18 cellular contexts compared by ENCODE assay signal in the genomic region with DNA sequence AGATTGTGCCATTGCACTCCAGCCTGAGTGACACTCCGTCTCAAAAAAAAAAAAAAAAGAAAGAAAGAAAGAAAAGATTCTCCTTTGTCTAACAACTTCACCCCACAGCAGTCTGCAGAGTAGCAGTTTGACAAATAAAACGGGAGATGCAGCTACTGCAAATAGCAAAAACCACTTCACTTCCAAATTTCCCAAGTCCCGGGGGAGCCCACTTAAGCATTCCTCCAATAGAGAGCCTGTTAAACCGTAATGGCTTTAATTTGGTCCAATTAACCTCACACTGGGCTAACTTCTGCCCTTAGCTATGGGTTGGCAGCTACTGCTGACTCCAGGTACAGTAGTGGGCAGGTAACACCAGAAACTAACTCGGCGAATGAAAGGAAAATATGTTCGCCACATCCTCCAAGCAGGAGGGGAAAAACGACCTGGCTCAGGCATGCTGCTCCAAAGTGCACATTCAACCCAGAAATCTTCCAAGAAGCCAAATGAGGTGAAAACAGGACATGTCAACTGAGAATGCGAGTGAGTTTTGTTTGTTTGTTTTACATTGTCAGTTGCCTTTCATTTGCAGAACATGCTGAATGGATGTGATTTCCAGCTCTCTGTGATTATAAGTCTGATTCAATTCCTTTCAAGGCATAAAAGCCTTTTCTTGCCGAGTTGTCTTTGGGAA.
DNase-seq lines count a peak whose midpoint lies in the region; ATAC-seq and TF ChIP-seq lines count a peak whose summit lies in the region.
"Had no signal": no experiment of that assay in that cellular context is flagged by ENCODE, and none has a peak within 500 bp of the region (broad histone marks: within the 10 kb centered on the region; RNA-seq: fewer than 3 reads in every experiment).

No MANE protein-coding gene starts in this region.

- H3K4me3 ChIP-seq in neural progenitor cell: no peak overlapping the region
- H3K4me3 ChIP-seq: gastrocnemius medialis, sigmoid colon, tibial nerve had no signal

- H3K36me3 ChIP-seq in neural progenitor cell: no peaks in the 10 kb centered on the region
- H3K36me3 ChIP-seq: gastrocnemius medialis, sigmoid colon, tibial nerve had no signal

- peaks cover 23% of the 10 kb centered on the region for H3K4me1 ChIP-seq in neural progenitor cell
- H3K4me1 ChIP-seq: sigmoid colon had no signal

- no peak overlapping the region for H3K27ac ChIP-seq in neural progenitor cell
- H3K27ac ChIP-seq: gastrocnemius medialis, sigmoid colon, tibial nerve had no signal

- ATAC-seq in GM18873 (IDR thresholded peaks at IDR 0.05; ENCODE audit: low FRiP score, unreplicated experiment): no peak
- ATAC-seq: activated T-cell treated with anti-CD3 and anti-CD28 coated beads, Interleukin-2, amount 50 U/mL, for 72 hours; gastrocnemius medialis; Panc1 had no signal

- no peak overlapping the region for H2AFZ ChIP-seq in neural progenitor cell (replicated peaks)

- H3K9me3 Mint-ChIP-seq in neural progenitor cell: no peaks in the 10 kb centered on the region
- no peaks in the 10 kb centered on the region for H3K9me3 Mint-ChIP-seq in activated T-helper 2 cell treated with anti-CD3 and anti-CD28 coated beads, Interferon-gamma antibody, Interleukin-2, Interleukin-4, amounts not matched to agents 10 μg/mL and 5 μg/mL and 100 μg/mL, durations not matched to agents 14 hours and 24 hours and 36 hours
- H3K9me3 Mint-ChIP-seq: activated CD4-positive, alpha-beta memory T cell treated with anti-CD3 and anti-CD28 coated beads, Interleukin-2, amount 10 ng/mL, durations not matched to agents 7 days and 5 days; activated T-cell treated with anti-CD3 and anti-CD28 coated beads, Interleukin-2, amount 50 U/mL, for 72 hours; central memory CD8-positive, alpha-beta T cell had no signal

- no peak overlapping the region for H3K4me3 Mint-ChIP-seq in neural progenitor cell
- H3K4me3 Mint-ChIP-seq in activated T-helper 2 cell treated with anti-CD3 and anti-CD28 coated beads, Interferon-gamma antibody, Interleukin-2, Interleukin-4, amounts not matched to agents 10 μg/mL and 5 μg/mL and 100 μg/mL, durations not matched to agents 14 hours and 24 hours and 36 hours (ENCODE audit: low read depth): no peak overlapping the region
- H3K4me3 Mint-ChIP-seq: activated CD4-positive, alpha-beta memory T cell treated with anti-CD3 and anti-CD28 coated beads, Interleukin-2, amount 10 ng/mL, durations not matched to agents 7 days and 5 days; activated T-cell treated with anti-CD3 and anti-CD28 coated beads, Interleukin-2, amount 50 U/mL, for 72 hours; central memory CD8-positive, alpha-beta T cell had no signal

- no peaks in the 10 kb centered on the region for H3K79me2 ChIP-seq in neural progenitor cell (ENCODE audit: low read depth)

- H4K20me1 ChIP-seq in neural progenitor cell (ENCODE audit: low read depth): no peaks in the 10 kb centered on the region

- DNase-seq in DMS79 treated with DMSO at 0.1 percent for 48 hours (lab: John Stamatoyannopoulos, UW): peak; percentile 24
- DNase-seq in DMS79 (lab: John Stamatoyannopoulos, UW): no peak
- DNase-seq in NCI-H2107 treated with DMSO at 0.1 percent for 48 hours (lab: John Stamatoyannopoulos, UW; ENCODE audit: unreplicated experiment): peak; percentile 70
- DNase-seq in cerebellar cortex (ENCODE audit: low spot score): peak; percentile 31
- DNase-seq in neural progenitor cell (ENCODE audit: low spot score): peak; percentile 15
- no peak for DNase-seq in NCI-H1048 (lab: John Stamatoyannopoulos, UW)
- no peak for DNase-seq in activated T-helper 2 cell treated with anti-CD3 and anti-CD28 coated beads, Interferon-gamma antibody, Interleukin-2, Interleukin-4, amounts not matched to agents 10 μg/mL and 5 μg/mL and 100 μg/mL, durations not matched to agents 14 hours and 24 hours and 36 hours (ENCODE audit: low spot score)
- DNase-seq: 8988T; activated CD4-positive, alpha-beta memory T cell treated with anti-CD3 and anti-CD28 coated beads, Interleukin-2, amount 10 ng/mL, durations not matched to agents 7 days and 5 days; activated T-cell treated with anti-CD3 and anti-CD28 coated beads, Interleukin-2, amount 50 U/mL, for 72 hours; C1 segment of cervical spinal cord; gastrocnemius medialis; NCI-H446; sigmoid colon had no signal

- intact Hi-C loops in activated T-helper 2 cell treated with anti-CD3 and anti-CD28 coated beads, Interferon-gamma antibody, Interleukin-2, Interleukin-4, amounts not matched to agents 10 μg/mL and 5 μg/mL and 100 μg/mL, durations not matched to agents 14 hours and 24 hours and 36 hours (cut with micrococcal nuclease): no loop called here

- no peaks in the 10 kb centered on the region for H3K9me3 ChIP-seq in neural progenitor cell (ENCODE audit: low read depth)
- H3K9me3 ChIP-seq: gastrocnemius medialis, sigmoid colon, tibial nerve had no signal

- H3K9ac ChIP-seq in neural progenitor cell: no peak overlapping the region

- no peak overlapping the region for H3K27ac Mint-ChIP-seq in neural progenitor cell
- no peak overlapping the region for H3K27ac Mint-ChIP-seq in activated T-helper 2 cell treated with anti-CD3 and anti-CD28 coated beads, Interferon-gamma antibody, Interleukin-2, Interleukin-4, amounts not matched to agents 10 μg/mL and 5 μg/mL and 100 μg/mL, durations not matched to agents 14 hours and 24 hours and 36 hours
- H3K27ac Mint-ChIP-seq: activated CD4-positive, alpha-beta memory T cell treated with anti-CD3 and anti-CD28 coated beads, Interleukin-2, amount 10 ng/mL, durations not matched to agents 7 days and 5 days; activated T-cell treated with anti-CD3 and anti-CD28 coated beads, Interleukin-2, amount 50 U/mL, for 72 hours had no signal

- peaks cover 5% of the 10 kb centered on the region for H3K27me3 Mint-ChIP-seq in neural progenitor cell (ENCODE audit: insufficient read depth, low read depth)
- H3K27me3 Mint-ChIP-seq in activated T-helper 2 cell treated with anti-CD3 and anti-CD28 coated beads, Interferon-gamma antibody, Interleukin-2, Interleukin-4, amounts not matched to agents 10 μg/mL and 5 μg/mL and 100 μg/mL, durations not matched to agents 14 hours and 24 hours and 36 hours (ENCODE audit: low read depth): peaks cover 23% of the 10 kb centered on the region

- H3K4me2 ChIP-seq in neural progenitor cell: peak overlapping the region; percentile 45

- TF ChIP-seq CTCF in neural progenitor cell (IDR thresholded peaks at IDR 0.05): no peak

- H3K36me3 Mint-ChIP-seq in neural progenitor cell: no peaks in the 10 kb centered on the region
- H3K36me3 Mint-ChIP-seq in activated T-helper 2 cell treated with anti-CD3 and anti-CD28 coated beads, Interferon-gamma antibody, Interleukin-2, Interleukin-4, amounts not matched to agents 10 μg/mL and 5 μg/mL and 100 μg/mL, durations not matched to agents 14 hours and 24 hours and 36 hours (ENCODE audit: low read depth): no peaks in the 10 kb centered on the region

- peaks cover 16% of the 10 kb centered on the region for H3K4me1 Mint-ChIP-seq in neural progenitor cell
- no peaks in the 10 kb centered on the region for H3K4me1 Mint-ChIP-seq in activated T-helper 2 cell treated with anti-CD3 and anti-CD28 coated beads, Interferon-gamma antibody, Interleukin-2, Interleukin-4, amounts not matched to agents 10 μg/mL and 5 μg/mL and 100 μg/mL, durations not matched to agents 14 hours and 24 hours and 36 hours (ENCODE audit: low read depth)
- H3K4me1 Mint-ChIP-seq: activated CD4-positive, alpha-beta memory T cell treated with anti-CD3 and anti-CD28 coated beads, Interleukin-2, amount 10 ng/mL, durations not matched to agents 7 days and 5 days; central memory CD8-positive, alpha-beta T cell had no signal

- H3K27me3 ChIP-seq in neural progenitor cell: peaks cover 18% of the 10 kb centered on the region
- H3K27me3 ChIP-seq: gastrocnemius medialis, sigmoid colon, tibial nerve had no signal

- H3F3A ChIP-seq in neural progenitor cell (ENCODE audit: low read depth): peaks cover 14% of the 10 kb centered on the region

Comparison
In these comparisons a context has a peak if more than half of its experiments do, and no peak if none do; other contexts are left out.
1. DNase-seq: peak in DMS79 treated with DMSO at 0.1 percent for 48 hours (single experiment), NCI-H2107 treated with DMSO at 0.1 percent for 48 hours (single experiment), cerebellar cortex (single experiment) and neural progenitor cell (single experiment); none in DMS79 (single experiment), NCI-H1048 (single experiment) and activated T-helper 2 cell treated with anti-CD3 and anti-CD28 coated beads, Interferon-gamma antibody, Interleukin-2, Interleukin-4, amounts not matched to agents 10 μg/mL and 5 μg/mL and 100 μg/mL, durations not matched to agents 14 hours and 24 hours and 36 hours (single experiment).